In genomic region chr16:30557397-30557949, GRCh38 we compare ENCODE assay signal across 8 cellular contexts. TPM values are rescaled to one million over a fixed set of nuclear protein-coding genes. Genes with fewer than 3 reads are reported as not detected.
DNase-seq lines count a peak whose midpoint lies in the region; ATAC-seq and TF ChIP-seq lines count a peak whose summit lies in the region.

No MANE protein-coding gene starts in this region.

- DNase-seq in BE2C (no peak), NT2/D1 (ENCODE audit: low read depth, low spot score) (no peak), G401 (ENCODE audit: low spot score) (no peak)

- in situ Hi-C loops in G401 (cut with HindIII; ENCODE audit: low sequenced_read_pairs), result no loop called here

- H3K4me1 ChIP-seq in BE2C, result no peaks in the 10 kb centered on the region
- peaks cover 19% of the 10 kb centered on the region for H3K4me1 ChIP-seq in NT2/D1 (ENCODE audit: insufficient read depth, insufficient read length)
- peaks cover 70% of the 10 kb centered on the region for H3K4me1 ChIP-seq in mononuclear cell (ENCODE audit: insufficient read depth, low read length)

- H3K9ac ChIP-seq in NT2/D1 (ENCODE audit: insufficient read length, low read depth), result peak overlapping the region; percentile 94

- H3K9me3 ChIP-seq in BE2C, result no peaks in the 10 kb centered on the region
- H3K9me3 ChIP-seq in NT2/D1 (ENCODE audit: insufficient read depth, low read length), result no peaks in the 10 kb centered on the region
- no peaks in the 10 kb centered on the region for H3K9me3 ChIP-seq in mononuclear cell (ENCODE audit: low read depth, low read length)

- H3K27me3 ChIP-seq in BE2C, result no peaks in the 10 kb centered on the region
- H3K27me3 ChIP-seq in NT2/D1 (ENCODE audit: insufficient read depth, insufficient read length), result no peaks in the 10 kb centered on the region
- no peaks in the 10 kb centered on the region for H3K27me3 ChIP-seq in mononuclear cell (ENCODE audit: insufficient read depth, low read length)

- peak overlapping the region; percentile 85 for H3K4me3 ChIP-seq in BE2C (ENCODE audit: low read depth, low read length)
- H3K4me3 ChIP-seq in NT2/D1 (ENCODE audit: insufficient read length, low read depth), result peak overlapping the region; percentile 89
- peak overlapping the region; percentile 67 for H3K4me3 ChIP-seq in mononuclear cell (ENCODE audit: low read length)

- peaks cover 23% of the 10 kb centered on the region for H3K36me3 ChIP-seq in BE2C
- peaks cover 41% of the 10 kb centered on the region for H3K36me3 ChIP-seq in NT2/D1 (ENCODE audit: insufficient read depth, insufficient read length, low read length)

- ATAC-seq in GM21367 (IDR thresholded peaks at IDR 0.05; ENCODE audit: unreplicated experiment) (peak; percentile 16), GM21526 (IDR thresholded peaks at IDR 0.05; ENCODE audit: low FRiP score, unreplicated experiment) (no peak), GM21515 (IDR thresholded peaks at IDR 0.05; ENCODE audit: unreplicated experiment) (no peak)

- H3K27ac ChIP-seq in cingulate gyrus (ENCODE audit: low read depth, low read length), result peak overlapping the region; percentile 96

- no peak for TF ChIP-seq CTCF in BE2C (IDR thresholded peaks at IDR 0.05; ENCODE audit: low read depth, low read length)

RNA-seq across cellular contexts. Expression of gene ZNF764, which starts 0.7 kb away (rescaled TPM):
- 20.1 TPM for polyA plus RNA-seq in BE2C (2012; ENCODE audit: insufficient read depth, insufficient read length, low read depth)
- total RNA-seq in mononuclear cell, result 10.5 TPM
- 5.3 and 9.5 TPM in 2 replicates for total RNA-seq in G401 (2014; rRNA removed; shearing (Covaris generic))

RNA-seq across cellular contexts. Expression of gene ZNF688, which starts 14.0 kb away (rescaled TPM):
- 19.9 TPM for polyA plus RNA-seq in BE2C (2012; ENCODE audit: insufficient read depth, insufficient read length, low read depth)
- 9.4 TPM for total RNA-seq in mononuclear cell
- total RNA-seq in G401 (2014; rRNA removed; shearing (Covaris generic)), result 6.9 and 10.2 TPM in 2 replicates

RNA-seq across cellular contexts. Expression of gene ZNF747, which starts 22.8 kb away (rescaled TPM):
- polyA plus RNA-seq in BE2C (2012; ENCODE audit: insufficient read depth, insufficient read length, low read depth), result 6.4 TPM
- 6.0 TPM for total RNA-seq in mononuclear cell
- total RNA-seq in G401 (2014; rRNA removed; shearing (Covaris generic)), result 0.12 TPM in 1 of 2 replicates, not detected in the other

RNA-seq across cellular contexts. Expression of gene ZNF785, which starts 28.0 kb away (rescaled TPM):
- 33.5 TPM for polyA plus RNA-seq in BE2C (2012; ENCODE audit: insufficient read depth, insufficient read length, low read depth)
- total RNA-seq in mononuclear cell, result 2.6 TPM
- total RNA-seq in G401 (2014; rRNA removed; shearing (Covaris generic)), result not detected in 2 replicates

RNA-seq across cellular contexts. Expression of gene ZNF768, which starts 31.1 kb away (rescaled TPM):
- polyA plus RNA-seq in BE2C (2012; ENCODE audit: insufficient read depth, insufficient read length, low read depth), result 131 TPM
- 5.7 TPM for total RNA-seq in mononuclear cell
- 96.8 and 108 TPM in 2 replicates for total RNA-seq in G401 (2014; rRNA removed; shearing (Covaris generic))
